ENCODE assay signal across 10 cellular contexts in genomic region chr14:96117101-96117897, GRCh38.
DNase-seq lines count a peak whose midpoint lies in the region; ATAC-seq and TF ChIP-seq lines count a peak whose summit lies in the region.
"Had no signal": no experiment of that assay in that cellular context is flagged by ENCODE, and none has a peak within 500 bp of the region (broad histone marks: within the 10 kb centered on the region; RNA-seq: fewer than 3 reads in every experiment).

No MANE protein-coding gene starts in this region.

- ATAC-seq in HG03025 (IDR thresholded peaks at IDR 0.05; ENCODE audit: low FRiP score, unreplicated experiment) (no peak), GM19023 (IDR thresholded peaks at IDR 0.05; ENCODE audit: unreplicated experiment) (no peak), GM18511 (IDR thresholded peaks at IDR 0.05; ENCODE audit: unreplicated experiment) (no peak)

- TF ChIP-seq CTCF in epithelial cell of esophagus (IDR thresholded peaks at IDR 0.05; ENCODE audit: insufficient read depth, low read depth, low read length, missing control alignments), result no peak

- no peak overlapping the region for H3K4me3 ChIP-seq in epithelial cell of esophagus (ENCODE audit: low read length)
- H3K4me3 ChIP-seq: tibial artery had no signal

- DNase-seq in stimulated activated naive CD4-positive, alpha-beta T cell (lab: John Stamatoyannopoulos, UW), result peak in 4 of 6 experiments; percentile 3 to 58 (median 32)
- DNase-seq in stimulated activated naive CD4-positive, alpha-beta T cell treated with Interleukin-2 at 50 U/mL for 16 hours (lab: John Stamatoyannopoulos, UW), result no peak
- DNase-seq in NCI-H345 treated with DMSO at 0.1 percent for 48 hours (lab: John Stamatoyannopoulos, UW; ENCODE audit: unreplicated experiment), result peak; percentile 25
- peak; percentile 66 for DNase-seq in epithelial cell of esophagus (ENCODE audit: low read depth)
- no peak for DNase-seq in iPS-NIHi7 (ENCODE audit: extremely low spot score)
- DNase-seq: stimulated activated CD4-positive, alpha-beta T cell treated with anti-CD3 and anti-CD28 coated beads, Interleukin-2, amount 100 ng/mL, for 24 hours; tibial artery had no signal

Comparison
In these comparisons a context has a peak if more than half of its experiments do, and no peak if none do; other contexts are left out.
1. DNase-seq: peak in stimulated activated naive CD4-positive, alpha-beta T cell (4 of 6), NCI-H345 treated with DMSO at 0.1 percent for 48 hours (single experiment) and epithelial cell of esophagus (single experiment); none in stimulated activated naive CD4-positive, alpha-beta T cell treated with Interleukin-2 at 50 U/mL for 16 hours (single experiment) and iPS-NIHi7 (single experiment).